33 cellular contexts compared by ENCODE assay signal in the genomic region with DNA sequence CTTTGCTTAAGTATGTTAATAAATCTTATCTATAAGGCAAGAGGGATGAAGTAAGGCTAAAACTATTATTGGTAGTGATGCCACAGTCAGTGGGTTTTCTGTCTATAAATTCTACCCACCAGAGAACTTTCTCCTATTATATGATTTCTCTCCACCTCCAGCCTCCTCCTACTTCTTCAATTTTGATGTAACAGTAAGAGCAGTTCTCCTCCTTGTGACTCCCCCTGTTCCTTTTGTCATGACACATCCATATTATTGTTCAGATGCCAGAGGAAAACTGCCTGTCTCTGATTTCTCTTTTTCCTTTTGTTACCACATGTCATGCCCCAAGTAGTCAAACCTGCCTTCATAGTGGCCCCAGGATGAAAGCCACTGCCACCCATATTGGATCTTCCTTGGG. TPM values are rescaled to one million over a fixed set of nuclear protein-coding genes. Genes with fewer than 3 reads are reported as not detected.
"Had no signal": no experiment of that assay in that cellular context is flagged by ENCODE, and none has a peak within 500 bp of the region (broad histone marks: within the 10 kb centered on the region; RNA-seq: fewer than 3 reads in every experiment).

No MANE protein-coding gene starts in this region.

- H3K36me3 ChIP-seq: breast epithelium, cardiac muscle cell, esophagus muscularis mucosa, gastrocnemius medialis had no signal

- H3K27ac Mint-ChIP-seq: activated CD4-positive, alpha-beta memory T cell treated with anti-CD3 and anti-CD28 coated beads, Interleukin-2, amount 10 ng/mL, durations not matched to agents 7 days and 5 days; activated CD4-positive, alpha-beta T cell treated with anti-CD3 and anti-CD28 coated beads, Interleukin-2, amount 10 ng/mL, durations not matched to agents 7 days and 5 days; activated naive CD8-positive, alpha-beta T cell; activated T-cell treated with anti-CD3 and anti-CD28 coated beads, Interleukin-2, amount 50 U/mL, for 24 hours; activated T-helper 17 cell treated with anti-CD3 and anti-CD28 coated beads, Interleukin-2, amount 50 U/mL, for 72 hours; brain; effector memory CD8-positive, alpha-beta T cell had no signal

- ATAC-seq: effector memory CD8-positive, alpha-beta T cell; gastrocnemius medialis; WTC11 had no signal

- H3K27me3 ChIP-seq: breast epithelium, cardiac muscle cell, esophagus muscularis mucosa, gastrocnemius medialis had no signal

- H3K4me3 ChIP-seq: breast epithelium, cardiac muscle cell, esophagus muscularis mucosa, gastrocnemius medialis had no signal

- H3K4me1 Mint-ChIP-seq: activated CD4-positive, alpha-beta memory T cell treated with anti-CD3 and anti-CD28 coated beads, Interleukin-2, amount 10 ng/mL, durations not matched to agents 7 days and 5 days; activated CD4-positive, alpha-beta T cell treated with anti-CD3 and anti-CD28 coated beads, Interleukin-2, amount 10 ng/mL, durations not matched to agents 7 days and 5 days; activated T-helper 17 cell treated with anti-CD3 and anti-CD28 coated beads, Interleukin-2, amount 50 U/mL, for 72 hours; brain; central memory CD8-positive, alpha-beta T cell; WTC11 had no signal

- H3K4me1 ChIP-seq: breast epithelium, foreskin keratinocyte had no signal

- H3K36me3 Mint-ChIP-seq: activated naive CD8-positive, alpha-beta T cell; brain; WTC11 had no signal

- H3K9me3 ChIP-seq: breast epithelium, esophagus muscularis mucosa, gastrocnemius medialis had no signal

- DNase-seq: activated CD4-positive, alpha-beta memory T cell treated with anti-CD3 and anti-CD28 coated beads, Interleukin-2, amount 10 ng/mL, durations not matched to agents 7 days and 5 days; activated CD4-positive, alpha-beta T cell treated with anti-CD3 and anti-CD28 coated beads for 1 hour; activated CD4-positive, alpha-beta T cell treated with anti-CD3 and anti-CD28 coated beads for 4 hours; activated CD4-positive, alpha-beta T cell treated with anti-CD3 and anti-CD28 coated beads, Interleukin-2, amount 10 ng/mL, durations not matched to agents 7 days and 5 days; activated CD4-positive, alpha-beta T cell treated with anti-CD3 and anti-CD28 coated beads, Interleukin-2, amount 50 U/mL, for 4 hours; activated CD8-positive, alpha-beta memory T cell treated with anti-CD3 and anti-CD28 coated beads, Interleukin-2, amount 50 U/mL, for 48 hours; activated effector memory CD4-positive, alpha-beta T cell treated with Interleukin-2 at 50 U/mL for 16 hours; activated gamma-delta T cell treated with Interleukin-2 at 50 U/mL for 16 hours; activated naive CD4-positive, alpha-beta T cell treated with anti-CD3 and anti-CD28 coated beads, Interleukin-2, amount 50 U/mL, for 16 hours; activated naive CD4-positive, alpha-beta T cell treated with Interleukin-2 at 50 U/mL for 16 hours; activated T-cell treated with anti-CD3 and anti-CD28 coated beads for 4 hours; activated T-cell treated with anti-CD3 and anti-CD28 coated beads, Interleukin-2, amount 50 U/mL, for 24 hours; amniotic stem cell; anterior cingulate cortex; cortex of kidney; dermis blood vessel endothelial cell; effector CD4-positive, alpha-beta T cell; effector memory CD8-positive, alpha-beta T cell; erythroblast; foreskin keratinocyte; gastrocnemius medialis; glutamatergic neuron; T-helper 1 cell; T-helper 2 cell had no signal

- H3K4me3 Mint-ChIP-seq: activated CD4-positive, alpha-beta memory T cell treated with anti-CD3 and anti-CD28 coated beads, Interleukin-2, amount 10 ng/mL, durations not matched to agents 7 days and 5 days; activated CD4-positive, alpha-beta T cell treated with anti-CD3 and anti-CD28 coated beads, Interleukin-2, amount 10 ng/mL, durations not matched to agents 7 days and 5 days; activated naive CD8-positive, alpha-beta T cell; activated T-cell treated with anti-CD3 and anti-CD28 coated beads, Interleukin-2, amount 50 U/mL, for 24 hours; activated T-helper 17 cell treated with anti-CD3 and anti-CD28 coated beads, Interleukin-2, amount 50 U/mL, for 72 hours; brain; central memory CD8-positive, alpha-beta T cell; effector memory CD8-positive, alpha-beta T cell; WTC11 had no signal

- H3K27ac ChIP-seq: breast epithelium, cardiac muscle cell, esophagus muscularis mucosa, foreskin keratinocyte, VCaP had no signal

RNA-seq across cellular contexts. Expression of a gene that starts 9.1 kb away (rescaled TPM):
- total RNA-seq: foreskin keratinocyte had no signal
- polyA plus RNA-seq: foreskin keratinocyte had no signal
